ENCODE assay signal across 32 cellular contexts in genomic region chr5:107269256-107269655, GRCh38.
"Had no signal": no experiment of that assay in that cellular context is flagged by ENCODE, and none has a peak within 500 bp of the region (broad histone marks: within the 10 kb centered on the region; RNA-seq: fewer than 3 reads in every experiment).

No MANE protein-coding gene starts in this region.

- H3K36me3 ChIP-seq: colonic mucosa, esophagus squamous epithelium, heart right ventricle, lower lobe of right lung, neural progenitor cell, prostate gland, right atrium auricular region, suprapubic skin, thyroid gland had no signal

- H3K27ac ChIP-seq: colonic mucosa, esophagus squamous epithelium, heart right ventricle, lower lobe of right lung, neural progenitor cell, parathyroid adenoma, prostate gland, right atrium auricular region, suprapubic skin, thyroid gland had no signal

- H3K9me3 ChIP-seq: colonic mucosa, esophagus squamous epithelium, heart right ventricle, lower lobe of right lung, mucosa of descending colon, prostate gland, right atrium auricular region, suprapubic skin, thyroid gland had no signal

- H3K27ac Mint-ChIP-seq: dendritic cell treated with granulocyte-macrophage colony-stimulating factor and Interleukin-4, amounts not matched to agents 40 ng/mL and 50 ng/mL, for 4 days; immature natural killer cell; mesothelial cell of epicardium; nephron; neural progenitor cell; stimulated activated naive CD8-positive, alpha-beta T cell treated with anti-CD3 and anti-CD28 coated beads, Interleukin-15, amount 100 ng/mL, for 72 hours; type B pancreatic cell had no signal

- H3K9ac ChIP-seq: neural progenitor cell, parathyroid adenoma had no signal

- H3K4me1 ChIP-seq: colonic mucosa, esophagus squamous epithelium, heart right ventricle, lower lobe of right lung, parathyroid adenoma, prostate gland, right atrium auricular region, suprapubic skin, thyroid gland had no signal

- H3K4me1 Mint-ChIP-seq: immature natural killer cell; naive B cell; nephron; stimulated activated naive CD8-positive, alpha-beta T cell treated with anti-CD3 and anti-CD28 coated beads, Interleukin-15, amount 100 ng/mL, for 72 hours had no signal

- H2AFZ ChIP-seq: neural progenitor cell, parathyroid adenoma had no signal

- H3K4me3 ChIP-seq: colonic mucosa, esophagus squamous epithelium, heart right ventricle, lower lobe of right lung, mucosa of descending colon, neural progenitor cell, prostate gland, right atrium auricular region, smooth muscle cell, suprapubic skin, thyroid gland had no signal

- H3K79me2 ChIP-seq: parathyroid adenoma had no signal

- H3K9me3 Mint-ChIP-seq: dendritic cell treated with granulocyte-macrophage colony-stimulating factor and Interleukin-4, amounts not matched to agents 40 ng/mL and 50 ng/mL, for 4 days; immature natural killer cell; mesothelial cell of epicardium; nephron; neural progenitor cell; stimulated activated naive CD8-positive, alpha-beta T cell treated with anti-CD3 and anti-CD28 coated beads, Interleukin-15, amount 100 ng/mL, for 72 hours had no signal

- H3K4me3 Mint-ChIP-seq: dendritic cell treated with granulocyte-macrophage colony-stimulating factor and Interleukin-4, amounts not matched to agents 40 ng/mL and 50 ng/mL, for 4 days; immature natural killer cell; mesothelial cell of epicardium; naive B cell; nephron; neural progenitor cell; stimulated activated naive CD8-positive, alpha-beta T cell treated with anti-CD3 and anti-CD28 coated beads, Interleukin-15, amount 100 ng/mL, for 72 hours; type B pancreatic cell had no signal

- H3K36me3 Mint-ChIP-seq: immature natural killer cell, mesothelial cell of epicardium, naive B cell, neural progenitor cell, type B pancreatic cell had no signal

- H3K27me3 Mint-ChIP-seq: dendritic cell treated with granulocyte-macrophage colony-stimulating factor and Interleukin-4, amounts not matched to agents 40 ng/mL and 50 ng/mL, for 4 days; type B pancreatic cell had no signal

- H3K4me2 ChIP-seq: neural progenitor cell, smooth muscle cell had no signal

- ATAC-seq: heart right ventricle; left ventricle myocardium superior; lower lobe of right lung; mucosa of descending colon; sciatic nerve; stimulated activated naive CD8-positive, alpha-beta T cell treated with anti-CD3 and anti-CD28 coated beads, Interleukin-15, amount 100 ng/mL, for 72 hours had no signal

- DNase-seq: colonic mucosa; effector CD8-positive, alpha-beta T cell; esophagus squamous epithelium; foreskin melanocyte; glutamatergic neuron; heart right ventricle; hippocampal formation; immature natural killer cell; islet precursor cell; kidney glomerular epithelial cell; left ventricle myocardium superior; lower lobe of right lung; mucosa of descending colon; naive B cell; stimulated activated CD4-positive, alpha-beta T cell treated with anti-CD3 and anti-CD28 coated beads, Interleukin-12 subunit alpha, Interleukin-12 subunit beta, amount 100 ng/mL, for 4 hours; stimulated activated CD4-positive, alpha-beta T cell treated with anti-CD3 and anti-CD28 coated beads, Interleukin-1b, Interleukin-23, amount 100 ng/mL, for 48 hours; stimulated activated CD4-positive, alpha-beta T cell treated with anti-CD3 and anti-CD28 coated beads, Interleukin-4, amount 100 ng/mL, for 1 hour; stimulated activated CD8-positive, alpha-beta memory T cell treated with anti-CD3 and anti-CD28 coated beads, Interleukin-4, amount 100 ng/mL, for 48 hours; stimulated activated naive CD4-positive, alpha-beta T cell; stimulated activated naive CD8-positive, alpha-beta T cell treated with anti-CD3 and anti-CD28 coated beads, Interleukin-15, amount 100 ng/mL, for 72 hours; thyroid gland had no signal

- H3K27me3 ChIP-seq: colonic mucosa, esophagus squamous epithelium, heart right ventricle, neural progenitor cell, right atrium auricular region, suprapubic skin, thyroid gland had no signal
